ENCODE assay signal across 19 cellular contexts in genomic region chr3:174855002-174855401, GRCh38.
"Had no signal": no experiment of that assay in that cellular context is flagged by ENCODE, and none has a peak within 500 bp of the region (broad histone marks: within the 10 kb centered on the region; RNA-seq: fewer than 3 reads in every experiment).

No MANE protein-coding gene starts in this region.

- H3K27me3 ChIP-seq: SJSA1 had no signal

- H3K27ac ChIP-seq: HL-60, SJSA1, SK-N-MC had no signal

- H3K4me1 ChIP-seq: SJSA1 had no signal

- H3K9me3 ChIP-seq: SJSA1 had no signal

- H3K36me3 ChIP-seq: SJSA1 had no signal

- H3K4me3 ChIP-seq: SJSA1, SK-N-MC had no signal

- DNase-seq: IMR-90, Karpas-422, KG1, NCI-H1092, NCI-H1417 treated with DMSO at 0.1 percent for 48 hours, NCI-H146, NCI-H1694 treated with DMSO at 0.1 percent for 48 hours, NCI-H1930, NCI-H2107, NCI-H2227 treated with DMSO at 0.1 percent for 48 hours, NCI-H524, NCI-H526 treated with DMSO at 0.1 percent for 48 hours, NCI-H748 treated with DMSO at 0.1 percent for 48 hours, Right ventricle myocardium superior, RPMI8226, SIG-M5 had no signal
